In genomic region chr21:46082638-46083270, GRCh38 we compare ENCODE assay signal across 18 cellular contexts. TPM values are rescaled to one million over a fixed set of nuclear protein-coding genes. Genes with fewer than 3 reads are reported as not detected.
DNase-seq lines count a peak whose midpoint lies in the region; ATAC-seq and TF ChIP-seq lines count a peak whose summit lies in the region.
"Had no signal": no experiment of that assay in that cellular context is flagged by ENCODE, and none has a peak within 500 bp of the region (broad histone marks: within the 10 kb centered on the region; RNA-seq: fewer than 3 reads in every experiment).

No MANE protein-coding gene starts in this region.

- in situ Hi-C loops in mammary epithelial cell (cut with MboI; ENCODE audit: low sequenced_read_pairs in 2 of 2) = no loop called here

- TF ChIP-seq POLR2A in breast epithelium (IDR thresholded peaks at IDR 0.05) = no peak

- DNase-seq in breast epithelium (ENCODE audit: low spot score in 2 of 2) (peak; percentile 16 to 43), mammary epithelial cell (no peak), fibroblast of lung (ENCODE audit: low read depth in 2 of 2) (no peak), osteoblast (ENCODE audit: insufficient read length, low spot score, missing footprints) (peak; percentile 53), aorta (peak; percentile 41 to 64), NCI-H1694 (lab: John Stamatoyannopoulos, UW) (no peak), NCI-H69 (lab: John Stamatoyannopoulos, UW) (no peak)
- DNase-seq: erythroblast, glutamatergic neuron, mesendoderm, MM.1S, NCI-H1930, NCI-H510A treated with DMSO at 0.1 percent for 48 hours, SHP77 had no signal

- no TSS peak for BruUV-seq in mammary epithelial cell (replicated peaks; lab: Mats Ljungman, UMichigan)

- TF ChIP-seq CTCF in breast epithelium (IDR thresholded peaks at IDR 0.05) (no peak), mammary epithelial cell (conservative IDR thresholded peaks at IDR 0.05 in 1 of 2, IDR thresholded peaks at IDR 0.05 in 1 of 2; ENCODE audit: extremely low read depth in 1 of 2, insufficient read depth in 1 of 2, low read depth in 1 of 2, low read length in 2 of 2) (no peak), fibroblast of lung (conservative IDR thresholded peaks at IDR 0.05 in 1 of 2, IDR thresholded peaks at IDR 0.05 in 1 of 2; ENCODE audit: low read depth in 1 of 2, low read length in 2 of 2) (no peak), osteoblast (IDR thresholded peaks at IDR 0.05; ENCODE audit: extremely low read depth, low read depth, low read length) (no peak)

- 85% methylated on average over 6 of the region's 14 CpGs for WGBS in mammary epithelial cell (ENCODE audit: low coverage, missing lambda C conversion rate)
- 93 to 95% methylated on average over 14 of the region's 14 CpGs for WGBS in aorta, 2 donors

- H3K9ac ChIP-seq in mammary epithelial cell (ENCODE audit: insufficient read depth, low read length) = no peak overlapping the region
- H3K9ac ChIP-seq in fibroblast of lung (ENCODE audit: insufficient read depth, low read length) = no peak overlapping the region

- H2AFZ ChIP-seq in mammary epithelial cell (ENCODE audit: low read depth, low read length) (no peak overlapping the region), fibroblast of lung (ENCODE audit: low read length) (no peak overlapping the region), osteoblast (ENCODE audit: low read length) (no peak overlapping the region)

- no peak overlapping the region for H3K4me3 ChIP-seq in breast epithelium
- no peak overlapping the region for H3K4me3 ChIP-seq in mammary epithelial cell (replicated peaks in 1 of 3; ENCODE audit: insufficient read depth in 1 of 3, low read depth in 2 of 3, low read length in 3 of 3)
- no peak overlapping the region for H3K4me3 ChIP-seq in fibroblast of lung (replicated peaks in 1 of 4; ENCODE audit: control extremely low read depth in 1 of 4, insufficient read depth in 1 of 4, low read depth in 3 of 4, low read length in 4 of 4)
- no peak overlapping the region for H3K4me3 ChIP-seq in osteoblast (ENCODE audit: insufficient read depth, low read length)
- H3K4me3 ChIP-seq in aorta (ENCODE audit: low read length in 2 of 2) = no peak overlapping the region
- H3K4me3 ChIP-seq: pancreas, tibial nerve had no signal

- H3K27ac ChIP-seq in breast epithelium (peak overlapping the region; percentile 23 to 79), mammary epithelial cell (ENCODE audit: insufficient read depth, low read depth, low read length) (no peak overlapping the region), fibroblast of lung (ENCODE audit: insufficient read depth, low read length) (peak overlapping the region; percentile 9), osteoblast (ENCODE audit: low read depth, low read length) (peak overlapping the region; percentile 58), aorta (ENCODE audit: low read depth in 1 of 2, low read length in 2 of 2) (no peak overlapping the region)
- H3K27ac ChIP-seq: pancreas had no signal

- no peaks in the 10 kb centered on the region for H3K27me3 ChIP-seq in breast epithelium
- H3K27me3 ChIP-seq in mammary epithelial cell (ENCODE audit: insufficient read depth, low read length) = peaks cover 8% of the 10 kb centered on the region
- no peaks in the 10 kb centered on the region for H3K27me3 ChIP-seq in fibroblast of lung (ENCODE audit: control insufficient read depth, insufficient read depth, low read length)
- H3K27me3 ChIP-seq in osteoblast (ENCODE audit: insufficient read depth, low read length) = no peaks in the 10 kb centered on the region
- no peaks in the 10 kb centered on the region for H3K27me3 ChIP-seq in aorta (ENCODE audit: control insufficient read depth in 1 of 2, insufficient read depth in 2 of 2, low read length in 1 of 2)
- H3K27me3 ChIP-seq: pancreas had no signal

- H4K20me1 ChIP-seq in mammary epithelial cell (ENCODE audit: insufficient read depth, low read length) (no peaks in the 10 kb centered on the region), fibroblast of lung (ENCODE audit: control insufficient read depth, extremely low read depth, insufficient read depth, low read length) (no peaks in the 10 kb centered on the region), osteoblast (ENCODE audit: insufficient read depth, low read length) (no peaks in the 10 kb centered on the region)

- H3K9me3 ChIP-seq in breast epithelium (no peaks in the 10 kb centered on the region), mammary epithelial cell (replicated peaks; ENCODE audit: insufficient read depth, low read length) (no peaks in the 10 kb centered on the region), fibroblast of lung (ENCODE audit: control insufficient read depth, insufficient read depth, low read depth, low read length) (no peaks in the 10 kb centered on the region), osteoblast (ENCODE audit: low read depth, low read length) (peaks cover 3% of the 10 kb centered on the region), aorta (ENCODE audit: control insufficient read depth, low read length) (no peaks in the 10 kb centered on the region)
- H3K9me3 ChIP-seq: pancreas had no signal

- H3K79me2 ChIP-seq in mammary epithelial cell (ENCODE audit: insufficient read depth, low read length) = no peaks in the 10 kb centered on the region
- H3K79me2 ChIP-seq in fibroblast of lung (ENCODE audit: control insufficient read depth, insufficient read depth, low read length) = no peaks in the 10 kb centered on the region
- H3K79me2 ChIP-seq in osteoblast (ENCODE audit: insufficient read depth, low read length) = no peaks in the 10 kb centered on the region

- intact Hi-C loops in breast epithelium (cut with DNase I; ENCODE audit: low total_unique reads) = no loop called here
- intact Hi-C loops in mammary epithelial cell (cut with micrococcal nuclease) = no loop called here
- intact Hi-C loops in aorta (cut with DNase I) = no loop called here

- peaks cover 4 to 11% of the 10 kb centered on the region in 2 donors for H3K4me1 ChIP-seq in breast epithelium
- no peaks in the 10 kb centered on the region for H3K4me1 ChIP-seq in mammary epithelial cell (ENCODE audit: insufficient read depth, low read length)
- H3K4me1 ChIP-seq in fibroblast of lung (ENCODE audit: control insufficient read depth, extremely low read depth, insufficient read depth, low read length) = peaks cover 29% of the 10 kb centered on the region
- H3K4me1 ChIP-seq in osteoblast (ENCODE audit: insufficient read depth, low read length) = peaks cover 33% of the 10 kb centered on the region
- H3K4me1 ChIP-seq in aorta (ENCODE audit: control insufficient read depth in 1 of 2, insufficient read depth in 2 of 2, low read length in 2 of 2) = no peaks in the 10 kb centered on the region
- H3K4me1 ChIP-seq: pancreas had no signal

- dilution Hi-C loops in mammary epithelial cell (cut with HindIII; ENCODE audit: low sequenced_read_pairs) = no loop called here

- CTCF ChIA-PET in mammary epithelial cell (lab: Charles Lee; ENCODE audit: low non-redundant PET) = no interaction called here

- H3K4me2 ChIP-seq in mammary epithelial cell (ENCODE audit: insufficient read depth, low read depth, low read length) (no peak overlapping the region), fibroblast of lung (ENCODE audit: extremely low read depth, insufficient read depth, low read length) (no peak overlapping the region), osteoblast (ENCODE audit: insufficient read depth, low read length) (no peak overlapping the region)

- H3K36me3 ChIP-seq in breast epithelium (no peaks in the 10 kb centered on the region), mammary epithelial cell (ENCODE audit: insufficient read depth, low read length) (no peaks in the 10 kb centered on the region), fibroblast of lung (ENCODE audit: control insufficient read depth, insufficient read depth, low read length) (no peaks in the 10 kb centered on the region), osteoblast (ENCODE audit: insufficient read depth, low read length) (no peaks in the 10 kb centered on the region), aorta (ENCODE audit: control insufficient read depth in 1 of 2, insufficient read depth in 2 of 2, low read length in 1 of 2) (no peaks in the 10 kb centered on the region)
- H3K36me3 ChIP-seq: pancreas, tibial nerve had no signal

- no peak for ATAC-seq in aorta (ENCODE audit: low FRiP score)
- ATAC-seq in HG02852 (IDR thresholded peaks at IDR 0.05; ENCODE audit: unreplicated experiment) = no peak
- ATAC-seq: activated naive CD4-positive, alpha-beta T cell treated with anti-CD3 and anti-CD28 coated beads, Interleukin-2, amount 50 U/mL, for 72 hours; pancreas had no signal

RNA-seq across cellular contexts. Expression of gene COL6A2, which starts 15.2 kb away (rescaled TPM):
- 1,000 to 10,000 TPM in 1 of 3 donors, 100 to 1,000 TPM in 2; 177 to 1,266 (median 418) TPM for total RNA-seq in breast epithelium
- total RNA-seq in mammary epithelial cell = 10 to 100 TPM in 1 of 2 donors, under 1 TPM in 1; 0.87 to 47.0 TPM
- polyA plus RNA-seq in mammary epithelial cell = 0.74 TPM
- not detected for polyA minus RNA-seq in mammary epithelial cell
- 782 and 928 TPM in 2 replicates for total RNA-seq in fibroblast of lung
- 346 and 702 TPM in 2 replicates for polyA plus RNA-seq in fibroblast of lung
- polyA plus RNA-seq in fibroblast of lung (2012) = 857 and 2,080 TPM in 2 replicates
- polyA minus RNA-seq in fibroblast of lung (ENCODE audit: low replicate concordance) = 367 and 1,367 TPM in 2 replicates
- total RNA-seq in osteoblast = 1,184 and 1,265 TPM in 2 replicates
- total RNA-seq in aorta = 1,000 to 10,000 TPM; 1,386 to 1,431 TPM
- 1,000 to 10,000 TPM in 1 of 2 donors, 100 to 1,000 TPM in 1; 335 to 3,611 TPM for polyA plus RNA-seq in aorta

Comparison
In these comparisons a context has a peak if more than half of its experiments do, and no peak if none do; other contexts are left out.
1. DNase-seq: peak in breast epithelium (2 of 2), osteoblast (single experiment) and aorta (2 of 2); none in mammary epithelial cell (single experiment), fibroblast of lung (0 of 2), NCI-H1694 (single experiment) and NCI-H69 (single experiment).
2. H3K27ac ChIP-seq: peak in breast epithelium (2 of 2), fibroblast of lung (single experiment) and osteoblast (single experiment); none in mammary epithelial cell (single experiment) and aorta (0 of 2).